ENCODE assay signal across 8 cellular contexts in genomic region chr13:28059214-28059613, GRCh38. TPM values are rescaled to one million over a fixed set of nuclear protein-coding genes. Genes with fewer than 3 reads are reported as not detected.
DNase-seq lines count a peak whose midpoint lies in the region; ATAC-seq and TF ChIP-seq lines count a peak whose summit lies in the region.

No MANE protein-coding gene starts in this region.

- H3K4me3 Mint-ChIP-seq in glutamatergic neuron (ENCODE audit: unreplicated experiment) = no peak overlapping the region

- peak; percentile 45 for TF ChIP-seq CTCF in glutamatergic neuron (IDR thresholded peaks at IDR 0.05; ENCODE audit: partially characterized antibody, unreplicated experiment)

- peaks cover 11% of the 10 kb centered on the region for H3K4me1 Mint-ChIP-seq in glutamatergic neuron (ENCODE audit: low read depth, unreplicated experiment)

- no peaks in the 10 kb centered on the region for H3K36me3 Mint-ChIP-seq in glutamatergic neuron (ENCODE audit: unreplicated experiment)

- H3K9me3 Mint-ChIP-seq in glutamatergic neuron (ENCODE audit: unreplicated experiment) = no peaks in the 10 kb centered on the region

- H3K27ac Mint-ChIP-seq in glutamatergic neuron (ENCODE audit: unreplicated experiment) = no peak overlapping the region

- peak; percentile 1 for DNase-seq in NCI-H2196 (lab: John Stamatoyannopoulos, UW; ENCODE audit: unreplicated experiment)
- no peak for DNase-seq in NCI-H2196 treated with DMSO at 0.1 percent for 48 hours (lab: John Stamatoyannopoulos, UW; ENCODE audit: unreplicated experiment)
- peak; percentile 62 for DNase-seq in NAMALWA (ENCODE audit: low spot score)
- DNase-seq in activated CD8-positive, alpha-beta memory T cell treated with anti-CD3 and anti-CD28 coated beads, Interleukin-2, amount 50 U/mL, for 4 hours = peak; percentile 35
- peak; percentile 56 for DNase-seq in glutamatergic neuron
- peak; percentile 15 for DNase-seq in stimulated activated CD8-positive, alpha-beta memory T cell treated with anti-CD3 and anti-CD28 coated beads, Interleukin-4, amount 100 ng/mL, for 24 hours (ENCODE audit: low read depth)

- ATAC-seq in GM21737 (IDR thresholded peaks at IDR 0.05; ENCODE audit: unreplicated experiment) = no peak
- ATAC-seq in GM21576 (IDR thresholded peaks at IDR 0.05; ENCODE audit: unreplicated experiment) = no peak

- no peaks in the 10 kb centered on the region for H3K27me3 Mint-ChIP-seq in glutamatergic neuron (ENCODE audit: unreplicated experiment)

RNA-seq across cellular contexts. Expression of gene FLT3, which starts 41.2 kb away (rescaled TPM):
- not detected for total RNA-seq in glutamatergic neuron (ENCODE audit: unreplicated experiment)
